Comparison of ENCODE assay signal across 3 cellular contexts in genomic region chr5:39093351-39093749, GRCh38.
TF ChIP-seq lines count a peak whose summit lies in the region.

No MANE protein-coding gene starts in this region.

TF ChIP-seq in A549, 52 proteins besides CTCF, POLR2A, EP300 and RAD21:
- TF ChIP-seq REST (IDR thresholded peaks at IDR 0.05) (no peak), HES2 (IDR thresholded peaks at IDR 0.05) (no peak), KDM5A (IDR thresholded peaks at IDR 0.05) (no peak), FOSL2 (IDR thresholded peaks at IDR 0.05) (no peak), FOSL2 (CRISPR knock-in tag; IDR thresholded peaks at IDR 0.05) (peak; percentile 89)

TF ChIP-seq in HCT116, 20 proteins besides CTCF, POLR2A, EP300 and RAD21:
- TF ChIP-seq ZBTB33 (IDR thresholded peaks at IDR 0.05; ENCODE audit: extremely low read depth, insufficient replicate concordance, low read length) = no peak
- peak; percentile 36; the same call in 1 of the 2 replicates for TF ChIP-seq FOSL1 (IDR thresholded peaks at IDR 0.05; ENCODE audit: low read depth)

TF ChIP-seq in K562, 482 proteins besides CTCF, POLR2A, EP300 and RAD21:
- TF ChIP-seq, protein P1, sequence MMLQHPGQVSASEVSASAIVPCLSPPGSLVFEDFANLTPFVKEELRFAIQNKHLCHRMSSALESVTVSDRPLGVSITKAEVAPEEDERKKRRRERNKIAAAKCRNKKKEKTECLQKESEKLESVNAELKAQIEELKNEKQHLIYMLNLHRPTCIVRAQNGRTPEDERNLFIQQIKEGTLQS (IDR thresholded peaks at IDR 0.05) = peak; percentile 64
- TF ChIP-seq, protein P1 (CRISPR knock-in tag; conservative IDR thresholded peaks at IDR 0.05) = no peak
- TF ChIP-seq, protein P2, sequence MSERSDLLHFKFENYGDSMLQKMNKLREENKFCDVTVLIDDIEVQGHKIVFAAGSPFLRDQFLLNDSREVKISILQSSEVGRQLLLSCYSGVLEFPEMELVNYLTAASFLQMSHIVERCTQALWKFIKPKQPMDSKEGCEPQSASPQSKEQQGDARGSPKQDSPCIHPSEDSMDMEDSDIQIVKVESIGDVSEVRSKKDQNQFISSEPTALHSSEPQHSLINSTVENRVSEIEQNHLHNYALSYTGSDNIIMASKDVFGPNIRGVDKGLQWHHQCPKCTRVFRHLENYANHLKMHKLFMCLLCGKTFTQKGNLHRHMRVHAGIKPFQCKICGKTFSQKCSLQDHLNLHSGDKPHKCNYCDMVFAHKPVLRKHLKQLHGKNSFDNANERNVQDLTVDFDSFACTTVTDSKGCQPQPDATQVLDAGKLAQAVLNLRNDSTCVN (CRISPR knock-in tag; IDR thresholded peaks at IDR 0.05) = no peak
- TF ChIP-seq, protein P3, sequence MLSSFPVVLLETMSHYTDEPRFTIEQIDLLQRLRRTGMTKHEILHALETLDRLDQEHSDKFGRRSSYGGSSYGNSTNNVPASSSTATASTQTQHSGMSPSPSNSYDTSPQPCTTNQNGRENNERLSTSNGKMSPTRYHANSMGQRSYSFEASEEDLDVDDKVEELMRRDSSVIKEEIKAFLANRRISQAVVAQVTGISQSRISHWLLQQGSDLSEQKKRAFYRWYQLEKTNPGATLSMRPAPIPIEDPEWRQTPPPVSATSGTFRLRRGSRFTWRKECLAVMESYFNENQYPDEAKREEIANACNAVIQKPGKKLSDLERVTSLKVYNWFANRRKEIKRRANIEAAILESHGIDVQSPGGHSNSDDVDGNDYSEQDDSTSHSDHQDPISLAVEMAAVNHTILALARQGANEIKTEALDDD (IDR thresholded peaks at IDR 0.05) = peak; percentile 54; the same call in 1 of the 2 replicates
